Comparison of ENCODE assay signal across 8 cellular contexts in genomic region chr3:97970929-97971460, GRCh38. TPM values are rescaled to one million over a fixed set of nuclear protein-coding genes. Genes with fewer than 3 reads are reported as not detected.
DNase-seq lines count a peak whose midpoint lies in the region; ATAC-seq and TF ChIP-seq lines count a peak whose summit lies in the region.

No MANE protein-coding gene starts in this region.

- no peak overlapping the region for H3K27ac ChIP-seq in CD8-positive, alpha-beta memory T cell (ENCODE audit: low read depth, low read length)
- H3K27ac ChIP-seq in mammary epithelial cell (ENCODE audit: insufficient read depth, low read depth, low read length), result peak overlapping the region; percentile 46

- H3K9me3 Mint-ChIP-seq in CD8-positive, alpha-beta memory T cell, result no peaks in the 10 kb centered on the region
- no peaks in the 10 kb centered on the region for H3K9me3 Mint-ChIP-seq in neural crest cell

- dilution Hi-C loops in mammary epithelial cell (cut with HindIII; ENCODE audit: low sequenced_read_pairs), result no loop called here

- WGBS in mammary epithelial cell (ENCODE audit: low coverage, missing lambda C conversion rate), result 94% methylated on average over 9 of the region's 9 CpGs

- no peak for DNase-seq in CD8-positive, alpha-beta memory T cell
- DNase-seq in LHCN-M2 (ENCODE audit: low read depth) (peak; percentile 45), mammary epithelial cell (no peak), neural crest cell (ENCODE audit: low read depth, low spot score) (no peak), NCI-H345 treated with DMSO at 0.1 percent for 48 hours (lab: John Stamatoyannopoulos, UW; ENCODE audit: unreplicated experiment) (no peak), posterior cingulate gyrus (no peak)

- H4K20me1 ChIP-seq in mammary epithelial cell (ENCODE audit: insufficient read depth, low read length), result no peaks in the 10 kb centered on the region

- H3K27me3 ChIP-seq in CD8-positive, alpha-beta memory T cell (ENCODE audit: insufficient read depth, low read length, poor library complexity, severe bottlenecking), result no peaks in the 10 kb centered on the region
- no peaks in the 10 kb centered on the region for H3K27me3 ChIP-seq in mammary epithelial cell (ENCODE audit: insufficient read depth, low read length)

- peak overlapping the region; percentile 83 to 97 (median 94) for H3K4me3 Mint-ChIP-seq in CD8-positive, alpha-beta memory T cell
- H3K4me3 Mint-ChIP-seq in neural crest cell, result peak overlapping the region; percentile 93

- H3K27ac Mint-ChIP-seq in CD8-positive, alpha-beta memory T cell, result peak overlapping the region in 3 of 8 donors; percentile 41 to 91 (median 86)
- H3K27ac Mint-ChIP-seq in neural crest cell (ENCODE audit: unreplicated experiment), result no peak overlapping the region

- H3K9ac ChIP-seq in mammary epithelial cell (ENCODE audit: insufficient read depth, low read length), result peak overlapping the region; percentile 77

- H3K4me1 ChIP-seq in CD8-positive, alpha-beta memory T cell (ENCODE audit: insufficient read depth, low read length), result peaks cover 20% of the 10 kb centered on the region
- H3K4me1 ChIP-seq in mammary epithelial cell (ENCODE audit: insufficient read depth, low read length), result peaks cover 10% of the 10 kb centered on the region

- CTCF ChIA-PET in CD8-positive, alpha-beta memory T cell (lab: Charles Lee), result interaction anchor here (0.5 to 1.3 kb wide), 6 partner anchors 12 to 184 kb away, joined by 3 to 7 read pairs (median 4); no protein-coding TSS in a partner anchor
- CTCF ChIA-PET in mammary epithelial cell (lab: Charles Lee; ENCODE audit: low non-redundant PET), result no interaction called here

- intact Hi-C loops in mammary epithelial cell (cut with micrococcal nuclease) (loop anchor here (5.0 kb wide), 3 partner anchors 41 to 179 kb away; partner anchors contain the start of gene CRYBG3), posterior cingulate gyrus (cut with DNase I) (loop anchor here (5.0 kb wide), 2 partner anchors 51 to 149 kb away; partner anchors contain the start of gene CRYBG3)

- H3K79me2 ChIP-seq in mammary epithelial cell (ENCODE audit: insufficient read depth, low read length), result peaks cover 59% of the 10 kb centered on the region

- H2AFZ ChIP-seq in mammary epithelial cell (ENCODE audit: low read depth, low read length), result peak overlapping the region; percentile 85

- POLR2A ChIA-PET in CD8-positive, alpha-beta memory T cell (lab: Charles Lee), result interaction anchor here (1.4 kb wide), 1 partner anchor 149 kb away, joined by 4 read pairs; the partner anchor contains the start of gene CRYBG3

- peaks cover 50 to 73% (median 60%) of the 10 kb centered on the region in 3 donors for H3K4me1 Mint-ChIP-seq in CD8-positive, alpha-beta memory T cell
- peaks cover 24% of the 10 kb centered on the region for H3K4me1 Mint-ChIP-seq in neural crest cell

- no peaks in the 10 kb centered on the region for H3K36me3 ChIP-seq in CD8-positive, alpha-beta memory T cell (ENCODE audit: insufficient read depth, low read length)
- peaks cover 7% of the 10 kb centered on the region for H3K36me3 ChIP-seq in mammary epithelial cell (ENCODE audit: insufficient read depth, low read length)

- H3K27me3 Mint-ChIP-seq in CD8-positive, alpha-beta memory T cell, result no peaks in the 10 kb centered on the region
- H3K27me3 Mint-ChIP-seq in neural crest cell (ENCODE audit: low read depth), result peaks cover 2% of the 10 kb centered on the region

- no peak for TF ChIP-seq CTCF in mammary epithelial cell (conservative IDR thresholded peaks at IDR 0.05 in 1 of 2, IDR thresholded peaks at IDR 0.05 in 1 of 2; ENCODE audit: extremely low read depth in 1 of 2, insufficient read depth in 1 of 2, low read depth in 1 of 2, low read length in 2 of 2)
- TF ChIP-seq CTCF in neural crest cell (conservative IDR thresholded peaks at IDR 0.05), result no peak

- in situ Hi-C loops in mammary epithelial cell (cut with MboI; ENCODE audit: low sequenced_read_pairs in 2 of 2), result no loop called here

- peak overlapping the region; percentile 27 for H3K4me3 ChIP-seq in CD8-positive, alpha-beta memory T cell (ENCODE audit: low read length)
- H3K4me3 ChIP-seq in mammary epithelial cell (replicated peaks in 1 of 3; ENCODE audit: insufficient read depth in 1 of 3, low read depth in 2 of 3, low read length in 3 of 3), result peak overlapping the region; percentile 51 to 71 (median 67)

- peaks cover under 1 to 21% (median 6%) of the 10 kb centered on the region in 3 donors for H3K36me3 Mint-ChIP-seq in CD8-positive, alpha-beta memory T cell
- peaks cover 2% of the 10 kb centered on the region for H3K36me3 Mint-ChIP-seq in neural crest cell (ENCODE audit: low read depth)

- no peaks in the 10 kb centered on the region for H3K9me3 ChIP-seq in CD8-positive, alpha-beta memory T cell (ENCODE audit: low read length)
- H3K9me3 ChIP-seq in mammary epithelial cell (replicated peaks; ENCODE audit: insufficient read depth, low read length), result no peaks in the 10 kb centered on the region

- ATAC-seq in GM21825 (IDR thresholded peaks at IDR 0.05; ENCODE audit: unreplicated experiment) (no peak), GM21381 (IDR thresholded peaks at IDR 0.05; ENCODE audit: unreplicated experiment) (no peak)

- no TSS peak for BruUV-seq in mammary epithelial cell (replicated peaks; lab: Mats Ljungman, UMichigan)

- peak overlapping the region; percentile 89 for H3K4me2 ChIP-seq in mammary epithelial cell (ENCODE audit: insufficient read depth, low read depth, low read length)

RNA-seq across cellular contexts. Expression of gene RIOX2, which starts 1.2 kb away (rescaled TPM):
- total RNA-seq in CD8-positive, alpha-beta memory T cell, result 10 to 100 TPM; 57.6 to 58.3 TPM
- 28.8 TPM for polyA plus RNA-seq in CD8-positive, alpha-beta memory T cell
- 26.5 and 28.5 TPM in 2 replicates for total RNA-seq in LHCN-M2 (2014; rRNA removed)
- polyA plus RNA-seq in LHCN-M2 (2012), result 13.6 TPM
- total RNA-seq in mammary epithelial cell, result 10 to 100 TPM; 33.3 to 42.4 TPM
- 20.5 TPM for polyA plus RNA-seq in mammary epithelial cell
- 9.9 TPM for polyA minus RNA-seq in mammary epithelial cell
- total RNA-seq in neural crest cell, result 21.0 and 22.6 TPM in 2 replicates
